Comparison of ENCODE assay signal across 1 cellular context in genomic region chr12:120013659-120014380, GRCh38.
TF ChIP-seq lines count a peak whose summit lies in the region.

No MANE protein-coding gene starts in this region.

TF ChIP-seq in HepG2, 621 proteins besides CTCF, POLR2A, EP300 and RAD21 (continued from another document and continues in another):
- no peak for TF ChIP-seq KAT2B (IDR thresholded peaks at IDR 0.05; ENCODE audit: borderline replicate concordance, low read depth, low read length)
- TF ChIP-seq SOX5 (CRISPR knock-in tag; IDR thresholded peaks at IDR 0.05; ENCODE audit: borderline replicate concordance), result peak; percentile 61; the same call in 1 of the 2 replicates
- no peak for TF ChIP-seq MEIS1 (CRISPR knock-in tag; IDR thresholded peaks at IDR 0.05; ENCODE audit: borderline replicate concordance)
- TF ChIP-seq CAMTA2 (CRISPR knock-in tag; IDR thresholded peaks at IDR 0.05; ENCODE audit: borderline replicate concordance), result no peak
- no peak for TF ChIP-seq ZNF678 (CRISPR knock-in tag; IDR thresholded peaks at IDR 0.05)
- TF ChIP-seq ZNF687 (CRISPR knock-in tag; IDR thresholded peaks at IDR 0.05), result no peak
- TF ChIP-seq MATR3 (CRISPR knock-in tag; IDR thresholded peaks at IDR 0.05), result no peak
- no peak for TF ChIP-seq CC2D1A (CRISPR knock-in tag; IDR thresholded peaks at IDR 0.05)
- TF ChIP-seq MIER3 (CRISPR knock-in tag; IDR thresholded peaks at IDR 0.05; ENCODE audit: borderline replicate concordance), result 0 out of 2 replicates have a peak, but pooled peaks have one; percentile 34
- no peak for TF ChIP-seq THYN1 (CRISPR knock-in tag; IDR thresholded peaks at IDR 0.05; ENCODE audit: borderline replicate concordance, low read depth)
- no peak for TF ChIP-seq KDM3A (CRISPR knock-in tag; IDR thresholded peaks at IDR 0.05; ENCODE audit: low read depth)
- TF ChIP-seq ZNF614 (CRISPR knock-in tag; IDR thresholded peaks at IDR 0.05; ENCODE audit: borderline replicate concordance), result peak; percentile 41; the same call in 1 of the 2 replicates
- TF ChIP-seq STAT6 (CRISPR knock-in tag; IDR thresholded peaks at IDR 0.05; ENCODE audit: borderline replicate concordance), result no peak
- no peak for TF ChIP-seq ZNF24 (IDR thresholded peaks at IDR 0.05)
- no peak for TF ChIP-seq SMARCE1 (IDR thresholded peaks at IDR 0.05; ENCODE audit: borderline replicate concordance)
- TF ChIP-seq HNF4A (CRISPR knock-in tag; IDR thresholded peaks at IDR 0.05), result peak; percentile 46; the same call in 1 of the 2 replicates
- TF ChIP-seq ZHX2 (IDR thresholded peaks at IDR 0.05; ENCODE audit: low read depth), result no peak
- no peak for TF ChIP-seq ZHX2 (CRISPR knock-in tag; IDR thresholded peaks at IDR 0.05; ENCODE audit: borderline replicate concordance)
- no peak for TF ChIP-seq ZMAT3 (CRISPR knock-in tag; conservative IDR thresholded peaks at IDR 0.05)
- no peak for TF ChIP-seq ARID2 (CRISPR knock-in tag; IDR thresholded peaks at IDR 0.05; ENCODE audit: borderline replicate concordance)
- TF ChIP-seq ZNF549 (CRISPR knock-in tag; IDR thresholded peaks at IDR 0.05), result no peak
- TF ChIP-seq RFX5 (IDR thresholded peaks at IDR 0.05; ENCODE audit: low read depth, low read length), result no peak
- peak; percentile 57 for TF ChIP-seq NCOA2 (CRISPR knock-in tag; IDR thresholded peaks at IDR 0.05)
- no peak for TF ChIP-seq PRMT3 (CRISPR knock-in tag; IDR thresholded peaks at IDR 0.05; ENCODE audit: borderline replicate concordance, low read depth)
- TF ChIP-seq NR2F2 (IDR thresholded peaks at IDR 0.05; ENCODE audit: borderline replicate concordance, low read depth), result peak; percentile 81
- TF ChIP-seq NR2F1 (CRISPR knock-in tag; IDR thresholded peaks at IDR 0.05), result peak; percentile 84 to 88; a peak in 3 of 4 replicates
- TF ChIP-seq CBFB (CRISPR knock-in tag; IDR thresholded peaks at IDR 0.05), result 0 out of 2 replicates have a peak, but pooled peaks have one; percentile 35
- no peak for TF ChIP-seq KIAA2018 (CRISPR knock-in tag; IDR thresholded peaks at IDR 0.05; ENCODE audit: borderline replicate concordance)
- no peak for TF ChIP-seq ZNF503 (CRISPR knock-in tag; IDR thresholded peaks at IDR 0.05)
- TF ChIP-seq THAP7 (CRISPR knock-in tag; IDR thresholded peaks at IDR 0.05), result no peak
- TF ChIP-seq ZNF343 (CRISPR knock-in tag; IDR thresholded peaks at IDR 0.05), result no peak
- no peak for TF ChIP-seq AGO2 (optimal IDR thresholded peaks at IDR 0.05; ENCODE audit: low read depth, low read length)
